Comparison of ENCODE assay signal across 8 cellular contexts in the genomic region with DNA sequence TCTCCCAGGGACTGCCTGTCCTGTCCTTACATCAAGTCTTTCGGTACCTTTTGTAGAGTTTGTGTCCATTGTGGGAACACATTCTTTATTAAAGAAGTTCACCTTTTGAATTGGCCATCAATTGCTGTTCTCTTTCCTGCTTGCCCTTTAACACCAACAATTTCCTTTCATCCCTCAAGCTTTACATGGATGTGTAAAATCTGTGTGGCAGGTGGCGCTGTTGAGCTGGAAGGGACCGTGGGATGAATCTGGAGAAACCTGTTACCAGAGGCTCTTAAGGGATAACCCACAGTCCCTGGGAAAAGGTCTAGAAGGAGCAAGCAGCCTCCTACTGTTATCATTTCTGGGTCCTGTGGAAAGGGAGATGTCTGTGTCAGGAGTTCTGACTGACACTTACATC. TPM values are rescaled to one million over a fixed set of nuclear protein-coding genes. Genes with fewer than 3 reads are reported as not detected.
DNase-seq lines count a peak whose midpoint lies in the region; ATAC-seq and TF ChIP-seq lines count a peak whose summit lies in the region.

No MANE protein-coding gene starts in this region.

- H3K4me1 ChIP-seq in A673 (ENCODE audit: insufficient read depth, low read length, poor library complexity, severe bottlenecking) (no peaks in the 10 kb centered on the region), ascending aorta (no peaks in the 10 kb centered on the region), right cardiac atrium (ENCODE audit: control insufficient read depth, insufficient read depth, low read length) (peaks cover 2% of the 10 kb centered on the region), sigmoid colon (peaks cover 0 to 15% (median 2%) of the 10 kb centered on the region in 4 donors)

- H3K27me3 ChIP-seq in A673 (replicated peaks; ENCODE audit: insufficient read depth, low read depth, low read length, poor library complexity) (no peaks in the 10 kb centered on the region), ascending aorta (no peaks in the 10 kb centered on the region), right cardiac atrium (ENCODE audit: control insufficient read depth, insufficient read depth) (no peaks in the 10 kb centered on the region), sigmoid colon (no peaks in the 10 kb centered on the region)

- POLR2A ChIA-PET in A673 (lab: Charles Lee; ENCODE audit: low non-redundant PET) = interaction anchor here (1.1 kb wide), 1 partner anchor 316 kb away, joined by 3 read pairs; no protein-coding TSS in a partner anchor

- no peak for TF ChIP-seq POLR2A in sigmoid colon (IDR thresholded peaks at IDR 0.05)

- intact Hi-C loops in A673 (cut with micrococcal nuclease; ENCODE audit: unreplicated experiment) = loop anchor here (10.0 kb wide), 1 partner anchor 286 kb away; no protein-coding TSS in a partner anchor
- intact Hi-C loops in ascending aorta (cut with DNase I) = no loop called here
- intact Hi-C loops in right cardiac atrium (cut with DNase I) = loop anchor here (5.0 to 10.0 kb wide), 4 partner anchors 64 to 306 kb away; partner anchors contain the start of gene MGAT1 (in 1 of the 4)
- intact Hi-C loops in sigmoid colon (cut with DNase I) = no loop called here

- DNase-seq in A673 (ENCODE audit: low spot score) = peak; percentile 70
- DNase-seq in NCI-H187 treated with DMSO at 0.1 percent for 48 hours (lab: John Stamatoyannopoulos, UW) = peak; percentile 18
- DNase-seq in T-helper 22 cell (ENCODE audit: low read depth) = peak; percentile 8
- peak; percentile 16 to 90 for DNase-seq in ascending aorta (ENCODE audit: low spot score in 2 of 2)
- peak; percentile 78 to 92 (median 88) for DNase-seq in right cardiac atrium
- peak; percentile 89 for DNase-seq in sigmoid colon

- WGBS in right cardiac atrium = 1% methylated on average over 3 of the region's 3 CpGs
- 3 to 6% methylated on average over 3 of the region's 3 CpGs for WGBS in sigmoid colon, 2 donors

- BruUV-seq in A673 (replicated peaks; lab: Mats Ljungman, UMichigan) = no TSS peak

- peak; percentile 51 for ATAC-seq in GM18511 (IDR thresholded peaks at IDR 0.05; ENCODE audit: unreplicated experiment)
- peak; percentile 70 to 82 for ATAC-seq in right cardiac atrium
- no peak for ATAC-seq in HG03025 (IDR thresholded peaks at IDR 0.05; ENCODE audit: low FRiP score, unreplicated experiment)

- no peak for TF ChIP-seq EP300 in sigmoid colon (IDR thresholded peaks at IDR 0.05)

- TF ChIP-seq CTCF in A673 (conservative IDR thresholded peaks at IDR 0.05; ENCODE audit: low read depth, low read length) (peak; percentile 79), ascending aorta (IDR thresholded peaks at IDR 0.05) (peak; percentile 53 to 72 (median 59)), sigmoid colon (IDR thresholded peaks at IDR 0.05) (peak; percentile 35 to 83 (median 72))

- H3K27ac ChIP-seq in A673 (ENCODE audit: low read depth, low read length, poor library complexity, severe bottlenecking) = no peak overlapping the region
- no peak overlapping the region for H3K27ac ChIP-seq in ascending aorta
- no peak overlapping the region for H3K27ac ChIP-seq in right cardiac atrium (ENCODE audit: low read length)
- peak overlapping the region in 3 of 4 donors; percentile 53 to 72 (median 66) for H3K27ac ChIP-seq in sigmoid colon

- H3K9me3 ChIP-seq in A673 (ENCODE audit: low read depth, low read length, poor library complexity, severe bottlenecking) (no peaks in the 10 kb centered on the region), ascending aorta (no peaks in the 10 kb centered on the region), right cardiac atrium (ENCODE audit: control insufficient read depth, low read length) (no peaks in the 10 kb centered on the region), sigmoid colon (no peaks in the 10 kb centered on the region)

- H3K36me3 ChIP-seq in A673 (ENCODE audit: insufficient read depth, low read length, poor library complexity, severe bottlenecking) (no peaks in the 10 kb centered on the region), ascending aorta (no peaks in the 10 kb centered on the region), sigmoid colon (no peaks in the 10 kb centered on the region)

- no peak overlapping the region for H3K4me3 ChIP-seq in A673 (ENCODE audit: low read depth, low read length, poor library complexity, severe bottlenecking)
- H3K4me3 ChIP-seq in ascending aorta = no peak overlapping the region
- no peak overlapping the region for H3K4me3 ChIP-seq in right cardiac atrium (ENCODE audit: low read length)
- no peak overlapping the region for H3K4me3 ChIP-seq in sigmoid colon

- CTCF ChIA-PET in A673 (lab: Charles Lee) = interaction anchor here (0.5 to 0.7 kb wide), 2 partner anchors 53 to 240 kb away, joined by 3 to 4 read pairs; no protein-coding TSS in a partner anchor

RNA-seq across cellular contexts. Expression of gene ZFP62, which starts 7.9 kb away (rescaled TPM):
- 28.2 and 28.7 TPM in 2 replicates for total RNA-seq in A673 (2021)
- total RNA-seq in ascending aorta = 1.8 TPM
- total RNA-seq in right cardiac atrium = 10 to 100 TPM; 19.7 to 22.8 (median 20.6) TPM
- polyA plus RNA-seq in right cardiac atrium = 12.0 TPM
- total RNA-seq in sigmoid colon = 10 to 100 TPM; 18.7 to 34.6 (median 27.3) TPM
- 10 to 100 TPM; 12.9 to 23.7 (median 16.2) TPM for polyA plus RNA-seq in sigmoid colon

RNA-seq across cellular contexts. Expression of gene BTNL8, which starts 30.0 kb away (rescaled TPM):
- not detected in 2 replicates for total RNA-seq in A673 (2021)
- total RNA-seq in ascending aorta = not detected
- total RNA-seq in right cardiac atrium = under 1 TPM in 2 of 4 donors, not detected in 2; 0.24 to 0.31 TPM
- 0.16 TPM for polyA plus RNA-seq in right cardiac atrium
- total RNA-seq in sigmoid colon = under 1 TPM in 2 of 4 donors, not detected in 2; 0.27 to 0.71 TPM
- polyA plus RNA-seq in sigmoid colon = 10 to 100 TPM; 15.6 to 32.2 (median 16.0) TPM

Comparison
In these comparisons a context has a peak if more than half of its experiments do, and no peak if none do; other contexts are left out.
1. DNase-seq: peak in every context shown above with its lines; median percentile 89 in sigmoid colon; 88 in right cardiac atrium; 70 in A673; 53 in ascending aorta; 18 in NCI-H187 treated with DMSO at 0.1 percent for 48 hours; 8 in T-helper 22 cell.
2. H3K27ac ChIP-seq: peak in sigmoid colon (3 of 4); none in A673 (single experiment), ascending aorta (0 of 2) and right cardiac atrium (single experiment).
3. intact Hi-C loops: an anchor here in A673 (10.0 kb wide) and right cardiac atrium (5.0 to 10.0 kb wide); none called in ascending aorta and sigmoid colon.
4. Peak in every context shown above with its lines, with median percentiles within 50 percentile points of each other: CTCF ChIP-seq.